Comparison of ENCODE assay signal across 9 cellular contexts in the genomic region with DNA sequence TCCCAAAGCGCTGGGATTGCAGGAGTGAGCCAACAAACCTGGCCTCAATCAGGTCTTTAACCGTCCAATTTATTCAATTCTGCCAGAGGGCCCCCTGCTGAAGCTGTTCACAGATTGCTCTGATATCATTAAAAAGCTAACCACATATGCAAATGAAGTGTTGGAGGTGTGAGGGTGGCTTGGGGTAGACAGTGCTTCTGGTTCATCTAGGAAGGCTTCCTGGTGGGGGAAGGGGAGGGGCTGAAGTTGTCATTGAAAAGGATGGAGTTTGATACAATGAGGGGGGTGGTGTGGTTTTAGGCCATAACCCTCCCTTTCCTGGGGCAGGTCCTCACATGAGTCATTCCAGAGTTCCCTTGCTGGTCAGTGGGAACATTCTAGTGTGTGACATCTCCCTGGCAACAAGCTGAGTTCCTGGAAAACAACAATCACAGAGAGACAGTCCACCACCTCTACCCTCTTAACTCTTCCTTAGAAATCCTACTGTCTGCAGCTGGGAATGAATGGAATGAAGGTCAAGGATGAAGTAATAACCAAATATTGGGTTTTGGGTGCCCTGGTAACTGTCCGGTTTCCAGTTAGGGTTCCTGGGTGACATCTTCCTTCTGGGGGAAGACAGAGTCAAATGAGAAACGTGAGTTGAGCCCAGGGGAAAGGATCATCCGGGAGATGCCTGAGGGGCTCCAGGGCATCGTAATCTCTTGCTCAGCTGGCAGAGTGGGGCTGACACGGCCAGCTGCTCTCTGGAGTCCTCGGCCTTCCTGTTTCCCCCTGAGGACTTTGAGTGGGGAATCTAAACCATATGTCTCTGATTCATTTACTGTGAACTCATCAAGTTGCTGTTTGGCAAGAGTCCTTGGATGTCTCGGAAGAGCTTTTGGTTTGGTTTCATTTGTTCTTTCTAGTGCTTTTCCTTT. TPM values are rescaled to one million over a fixed set of nuclear protein-coding genes. Genes with fewer than 3 reads are reported as not detected.
DNase-seq lines count a peak whose midpoint lies in the region; ATAC-seq and TF ChIP-seq lines count a peak whose summit lies in the region.
"Had no signal": no experiment of that assay in that cellular context is flagged by ENCODE, and none has a peak within 500 bp of the region (broad histone marks: within the 10 kb centered on the region; RNA-seq: fewer than 3 reads in every experiment).

No MANE protein-coding gene starts in this region.

- no peak for DNase-seq in activated T-cell treated with anti-CD3 and anti-CD28 coated beads, Interleukin-2, amount 50 U/mL, for 24 hours
- DNase-seq in activated T-cell treated with anti-CD3 and anti-CD28 coated beads, Interleukin-2, amount 50 U/mL, for 4 hours = no peak
- DNase-seq in NCI-H82 treated with DMSO at 0.1 percent for 48 hours (lab: John Stamatoyannopoulos, UW; ENCODE audit: unreplicated experiment) (peak; percentile 62), dermis microvascular lymphatic vessel endothelial cell (ENCODE audit: low read depth in 2 of 2) (peak; percentile 95 to 97), mesothelial cell of epicardium (ENCODE audit: low spot score in 2 of 2, unreplicated experiment in 2 of 2) (no peak), uterus (peak; percentile 42 to 55), NCI-H1105 treated with DMSO at 0.1 percent for 48 hours (lab: John Stamatoyannopoulos, UW) (no peak)
- DNase-seq: DND-41 had no signal

- TF ChIP-seq POLR2A in uterus (IDR thresholded peaks at IDR 0.05) = no peak

- peaks cover 32% of the 10 kb centered on the region for H3K4me1 Mint-ChIP-seq in activated T-cell treated with anti-CD3 and anti-CD28 coated beads, Interleukin-2, amount 50 U/mL, for 24 hours (ENCODE audit: low read depth)
- H3K4me1 Mint-ChIP-seq in activated T-cell treated with anti-CD3 and anti-CD28 coated beads, Interleukin-2, amount 50 U/mL, for 4 hours (ENCODE audit: low read depth) = peaks cover 8% of the 10 kb centered on the region
- H3K4me1 Mint-ChIP-seq in mesothelial cell of epicardium = peaks cover 34% of the 10 kb centered on the region

- intact Hi-C loops in uterus (cut with DNase I; ENCODE audit: low total_unique reads) = loop anchor here (10.0 kb wide), 1 partner anchor 117 kb away; no protein-coding TSS in a partner anchor

- no peak overlapping the region for H3K4me3 Mint-ChIP-seq in activated T-cell treated with anti-CD3 and anti-CD28 coated beads, Interleukin-2, amount 50 U/mL, for 24 hours
- no peak overlapping the region for H3K4me3 Mint-ChIP-seq in activated T-cell treated with anti-CD3 and anti-CD28 coated beads, Interleukin-2, amount 50 U/mL, for 4 hours
- H3K4me3 Mint-ChIP-seq in mesothelial cell of epicardium = peak overlapping the region; percentile 9

- H3K4me1 ChIP-seq in uterus = peaks cover 0 to 7% of the 10 kb centered on the region in 2 donors

- H3K27me3 Mint-ChIP-seq in activated T-cell treated with anti-CD3 and anti-CD28 coated beads, Interleukin-2, amount 50 U/mL, for 24 hours = peaks cover 23% of the 10 kb centered on the region
- peaks cover 6% of the 10 kb centered on the region for H3K27me3 Mint-ChIP-seq in activated T-cell treated with anti-CD3 and anti-CD28 coated beads, Interleukin-2, amount 50 U/mL, for 4 hours (ENCODE audit: low read depth)
- peaks cover 8% of the 10 kb centered on the region for H3K27me3 Mint-ChIP-seq in mesothelial cell of epicardium (ENCODE audit: low read depth)

- no peaks in the 10 kb centered on the region for H3K9me3 ChIP-seq in uterus

- no peaks in the 10 kb centered on the region for H3K9me3 Mint-ChIP-seq in activated T-cell treated with anti-CD3 and anti-CD28 coated beads, Interleukin-2, amount 50 U/mL, for 24 hours
- no peaks in the 10 kb centered on the region for H3K9me3 Mint-ChIP-seq in activated T-cell treated with anti-CD3 and anti-CD28 coated beads, Interleukin-2, amount 50 U/mL, for 4 hours
- no peaks in the 10 kb centered on the region for H3K9me3 Mint-ChIP-seq in mesothelial cell of epicardium

- H3K4me3 ChIP-seq in uterus = no peak overlapping the region

- no peak for ATAC-seq in activated T-cell treated with anti-CD3 and anti-CD28 coated beads, Interleukin-2, amount 50 U/mL, for 4 hours
- no peak for ATAC-seq in HG03442 (IDR thresholded peaks at IDR 0.05; ENCODE audit: unreplicated experiment)

- TF ChIP-seq CTCF in mesothelial cell of epicardium (IDR thresholded peaks at IDR 0.05; ENCODE audit: unreplicated experiment) = no peak
- TF ChIP-seq CTCF in uterus (IDR thresholded peaks at IDR 0.05) = no peak

- peak overlapping the region; percentile 27 for H3K27ac Mint-ChIP-seq in activated T-cell treated with anti-CD3 and anti-CD28 coated beads, Interleukin-2, amount 50 U/mL, for 24 hours
- peak overlapping the region; percentile 93 for H3K27ac Mint-ChIP-seq in mesothelial cell of epicardium

- H3K27ac ChIP-seq in uterus = peak overlapping the region; percentile 56 to 74

- no peaks in the 10 kb centered on the region for H3K36me3 ChIP-seq in uterus

- H3K36me3 Mint-ChIP-seq in activated T-cell treated with anti-CD3 and anti-CD28 coated beads, Interleukin-2, amount 50 U/mL, for 24 hours (ENCODE audit: low read depth) = no peaks in the 10 kb centered on the region
- no peaks in the 10 kb centered on the region for H3K36me3 Mint-ChIP-seq in activated T-cell treated with anti-CD3 and anti-CD28 coated beads, Interleukin-2, amount 50 U/mL, for 4 hours (ENCODE audit: insufficient read depth)
- no peaks in the 10 kb centered on the region for H3K36me3 Mint-ChIP-seq in mesothelial cell of epicardium

- H3K27me3 ChIP-seq in uterus = no peaks in the 10 kb centered on the region

RNA-seq across cellular contexts. Expression of a gene that starts 32.2 kb away (rescaled TPM):
- total RNA-seq in activated T-cell treated with anti-CD3 and anti-CD28 coated beads, Interleukin-2, amount 50 U/mL, for 4 hours = 10 to 100 TPM; 54.2 to 75.8 (median 64.8) TPM
- total RNA-seq in dermis microvascular lymphatic vessel endothelial cell (0.64 and 1.4 TPM in 2 replicates), mesothelial cell of epicardium (0.84 to 1.0 TPM (median 1.0 TPM) in 3 replicates), uterus (10 to 100 TPM in 1 of 4 donors, 1 to 10 TPM in 2, not detected in 1; 3.0 to 10.3 (median 3.5) TPM)

RNA-seq across cellular contexts. Expression of a gene that starts 58.9 kb away (rescaled TPM):
- 10 to 100 TPM; 14.8 to 27.2 (median 16.8) TPM for total RNA-seq in activated T-cell treated with anti-CD3 and anti-CD28 coated beads, Interleukin-2, amount 50 U/mL, for 4 hours
- total RNA-seq in dermis microvascular lymphatic vessel endothelial cell (1.0 and 1.3 TPM in 2 replicates), mesothelial cell of epicardium (134 to 147 TPM (median 146 TPM) in 3 replicates), uterus (10 to 100 TPM in 3 of 4 donors, 1 to 10 TPM in 1; 1.8 to 42.6 (median 24.4) TPM)

Comparison
In these comparisons a context has a peak if more than half of its experiments do, and no peak if none do; other contexts are left out.
1. DNase-seq: peak in NCI-H82 treated with DMSO at 0.1 percent for 48 hours (single experiment), dermis microvascular lymphatic vessel endothelial cell (2 of 2) and uterus (2 of 2); none in activated T-cell treated with anti-CD3 and anti-CD28 coated beads, Interleukin-2, amount 50 U/mL, for 24 hours (single experiment), activated T-cell treated with anti-CD3 and anti-CD28 coated beads, Interleukin-2, amount 50 U/mL, for 4 hours (single experiment), mesothelial cell of epicardium (0 of 2) and NCI-H1105 treated with DMSO at 0.1 percent for 48 hours (single experiment).
2. RNA of a gene that starts 32.2 kb away (total RNA-seq): 54.2 to 75.8 TPM in activated T-cell treated with anti-CD3 and anti-CD28 coated beads, Interleukin-2, amount 50 U/mL, for 4 hours; 3.0 to 10.3 TPM in uterus, 0.84 to 1.0 TPM in mesothelial cell of epicardium and 0.64 to 1.4 TPM in dermis microvascular lymphatic vessel endothelial cell; every median in the first group is over 4 times any median in the second.